27 cellular contexts compared by ENCODE assay signal in the genomic region with DNA sequence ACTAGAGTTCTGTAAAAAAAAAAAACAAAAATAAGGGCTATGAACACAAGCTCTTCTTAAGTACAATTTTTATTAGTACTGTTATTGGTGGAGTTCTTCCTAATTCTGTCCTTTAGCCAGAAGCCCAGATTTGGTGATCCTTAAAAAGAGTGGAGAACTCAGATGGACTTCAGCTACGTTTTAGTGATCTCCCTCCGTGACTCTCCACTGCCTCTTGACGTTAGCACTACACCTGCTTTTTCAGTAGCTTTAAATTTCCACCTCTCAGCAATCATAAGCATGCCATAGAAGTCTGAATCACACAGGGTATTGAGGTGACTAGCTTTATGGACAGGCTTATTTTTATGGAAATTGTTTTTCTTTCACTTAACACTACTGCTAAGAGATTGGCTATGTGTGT.
"Had no signal": no experiment of that assay in that cellular context is flagged by ENCODE, and none has a peak within 500 bp of the region (broad histone marks: within the 10 kb centered on the region; RNA-seq: fewer than 3 reads in every experiment).

No MANE protein-coding gene starts in this region.

- H3K4me3 ChIP-seq: ascending aorta, cardiac muscle cell, coronary artery, pancreas, prostate gland, tibial nerve had no signal

- H3K27ac ChIP-seq: cardiac muscle cell, coronary artery, pancreas, prostate gland, tibial nerve, WERI-Rb-1 had no signal

- H3K9me3 ChIP-seq: ascending aorta, pancreas, prostate gland, tibial nerve had no signal

- H3K36me3 ChIP-seq: cardiac muscle cell, pancreas, prostate gland had no signal

- H3K27me3 ChIP-seq: ascending aorta, cardiac muscle cell, pancreas, tibial nerve had no signal

- DNase-seq: activated CD4-positive, alpha-beta memory T cell treated with anti-CD3 and anti-CD28 coated beads, Interleukin-2, amount 10 ng/mL, durations not matched to agents 7 days and 5 days; activated CD4-positive, alpha-beta T cell treated with anti-CD3 and anti-CD28 coated beads, Interleukin-2, amount 10 ng/mL, durations not matched to agents 24 days and 14 days; activated CD8-positive, alpha-beta memory T cell treated with anti-CD3 and anti-CD28 coated beads, Interleukin-2, amount 50 U/mL, for 48 hours; activated gamma-delta T cell; activated naive CD4-positive, alpha-beta T cell treated with anti-CD3 and anti-CD28 coated beads, Interleukin-2, amount 10 ng/mL, durations not matched to agents 7 days and 5 days; activated naive CD8-positive, alpha-beta T cell treated with anti-CD3 and anti-CD28 coated beads, Interleukin-2, amount 10 ng/mL, durations not matched to agents 7 days and 5 days; activated T-cell treated with anti-CD3 and anti-CD28 coated beads, Interleukin-2, amount 50 U/mL, for 24 hours; effector memory CD8-positive, alpha-beta T cell; erythroblast; foreskin fibroblast; mammary epithelial cell; naive thymus-derived CD8-positive, alpha-beta T cell; nucleus accumbens; pancreas; retina; stimulated activated CD4-positive, alpha-beta T cell treated with anti-CD3 and anti-CD28 coated beads, Interleukin-15, amount 100 ng/mL, for 24 hours; stimulated activated CD4-positive, alpha-beta T cell treated with anti-CD3 and anti-CD28 coated beads, Interleukin-2, amount 100 ng/mL, for 24 hours; stimulated activated naive CD4-positive, alpha-beta T cell; T-helper 17 cell; T1000; WERI-Rb-1 had no signal

- ATAC-seq: activated CD4-positive, CD25-positive, alpha-beta regulatory T cell treated with anti-CD3 and anti-CD28 coated beads, Interleukin-2, amount 50 U/mL, for 24 hours; effector memory CD8-positive, alpha-beta T cell; naive thymus-derived CD8-positive, alpha-beta T cell; pancreas; T-helper 17 cell had no signal

- H3K4me1 ChIP-seq: pancreas, prostate gland had no signal
